ENCODE assay signal across 14 cellular contexts in the genomic region with DNA sequence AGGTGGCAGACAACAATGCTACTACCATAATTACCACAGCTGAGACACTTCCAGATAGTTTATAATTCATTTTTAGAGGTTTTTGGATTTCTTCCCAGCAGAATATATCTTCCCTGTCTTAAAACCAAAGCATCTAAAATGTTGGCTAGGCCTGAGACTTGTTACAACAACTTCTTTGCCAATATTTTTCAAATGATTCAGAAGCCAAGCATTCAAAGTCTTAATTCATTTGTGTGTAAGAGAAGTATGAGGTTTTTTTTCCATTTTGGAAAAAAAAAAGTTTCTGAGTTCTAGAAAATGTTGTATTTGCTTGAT. TPM values are rescaled to one million over a fixed set of nuclear protein-coding genes. Genes with fewer than 3 reads are reported as not detected.
A peak's percentile ranks its signal among the peaks of the same experiment; 100 is the strongest.
DNase-seq lines count a peak whose midpoint lies in the region; ATAC-seq and TF ChIP-seq lines count a peak whose summit lies in the region.
"Had no signal": no experiment of that assay in that cellular context is flagged by ENCODE, and none has a peak within 500 bp of the region (broad histone marks: within the 10 kb centered on the region; RNA-seq: fewer than 3 reads in every experiment).

No MANE protein-coding gene starts in this region.

- POLR2A ChIA-PET in BJ (lab: Charles Lee): no interaction called here

- TF ChIP-seq CTCF in BJ (IDR thresholded peaks at IDR 0.05; ENCODE audit: insufficient read depth, low read depth, low read length) (no peak), ascending aorta (IDR thresholded peaks at IDR 0.05) (no peak), foreskin fibroblast (IDR thresholded peaks at IDR 0.05; ENCODE audit: low read depth, low read length) (no peak), GM13977 (IDR thresholded peaks at IDR 0.05; ENCODE audit: extremely low read depth, insufficient read depth, missing control alignments) (no peak), GM20000 (IDR thresholded peaks at IDR 0.05; ENCODE audit: extremely low read depth, missing control alignments) (no peak)

- H3K27me3 ChIP-seq in BJ (ENCODE audit: control insufficient read depth, insufficient read depth, low read length) (0 out of 2 replicates have a peak, but pooled peaks cover 1% of the 10 kb centered on the region), ascending aorta (no peaks in the 10 kb centered on the region)

- no peaks in the 10 kb centered on the region for H3K9me3 ChIP-seq in ascending aorta

- intact Hi-C loops in ascending aorta (cut with DNase I): loop anchor here (5.0 kb wide), 1 partner anchor 483 kb away; the partner anchor contains the start of gene PTPRM
- intact Hi-C loops in sciatic nerve (cut with DNase I): no loop called here

- H3K27ac ChIP-seq in ascending aorta: peak overlapping the region; percentile 46 to 69

- H3K36me3 ChIP-seq in BJ (ENCODE audit: control insufficient read depth, insufficient read depth, low read length): no peaks in the 10 kb centered on the region
- H3K36me3 ChIP-seq in ascending aorta: no peaks in the 10 kb centered on the region

- DNase-seq in BJ (ENCODE audit: low read depth) (peak; percentile 82), ascending aorta (ENCODE audit: low spot score in 2 of 2) (no peak), foreskin fibroblast (peak; percentile 48 to 65), sciatic nerve (ENCODE audit: low spot score) (no peak), GM13977 (ENCODE audit: low spot score) (no peak), GM20000 (ENCODE audit: low spot score) (no peak)
- no peak for DNase-seq in activated CD8-positive, alpha-beta memory T cell treated with anti-CD3 and anti-CD28 coated beads, Interleukin-2, amount 50 U/mL, for 4 hours
- DNase-seq in activated CD4-positive, alpha-beta T cell treated with anti-CD3 and anti-CD28 coated beads, Interleukin-2, amount 50 U/mL, for 1 hour: no peak
- DNase-seq: CD4-positive, CD25-positive, alpha-beta regulatory T cell; NCI-H1092; NCI-H526 treated with DMSO at 0.1 percent for 48 hours; retina; SIG-M5 had no signal

- CTCF ChIA-PET in BJ (lab: Yijun Ruan, JAX): interaction anchor here (0.6 to 1.8 kb wide), 3 partner anchors 14 to 776 kb away, joined by 3 to 6 read pairs (median 3); no protein-coding TSS in a partner anchor

- in situ Hi-C loops in GM13977 (cut with MboI; ENCODE audit: low pct_unique_long_range_greater_than_20kb, low sequenced_read_pairs, unreplicated experiment): no loop called here

- peaks cover 0 to 12% of the 10 kb centered on the region in 2 donors for H3K4me1 ChIP-seq in ascending aorta

- ATAC-seq in sciatic nerve: peak; percentile 81
- ATAC-seq: activated T-helper 17 cell treated with anti-CD3 and anti-CD28 coated beads, Interleukin-2, amount 50 U/mL, for 72 hours had no signal

- H3K4me3 ChIP-seq in BJ (ENCODE audit: low read depth, low read length) (no peak overlapping the region), ascending aorta (no peak overlapping the region), foreskin fibroblast (ENCODE audit: low read depth in 1 of 2, low read length in 2 of 2) (no peak overlapping the region)

RNA-seq across cellular contexts. Expression of gene LAMA1, which starts 32.9 kb away (rescaled TPM):
- polyA plus RNA-seq in BJ (2011; rRNA removed): 3.2 and 3.4 TPM in 2 replicates
- polyA minus RNA-seq in BJ (2011; rRNA and poly(A)+ RNA removed): 3.9 and 5.4 TPM in 2 replicates
- total RNA-seq in ascending aorta (not detected), sciatic nerve (2.0 TPM)
- total RNA-seq: activated T-helper 17 cell treated with anti-CD3 and anti-CD28 coated beads, Interleukin-2, amount 50 U/mL, for 72 hours; CD4-positive, CD25-positive, alpha-beta regulatory T cell had no signal
- polyA plus RNA-seq: CD4-positive, CD25-positive, alpha-beta regulatory T cell had no signal

Comparison
In these comparisons a context has a peak if more than half of its experiments do, and no peak if none do; other contexts are left out.
1. DNase-seq: peak in BJ (single experiment) and foreskin fibroblast (2 of 2); none in ascending aorta (0 of 2), sciatic nerve (single experiment), GM13977 (single experiment), activated CD8-positive, alpha-beta memory T cell treated with anti-CD3 and anti-CD28 coated beads, Interleukin-2, amount 50 U/mL, for 4 hours (single experiment), GM20000 (single experiment) and activated CD4-positive, alpha-beta T cell treated with anti-CD3 and anti-CD28 coated beads, Interleukin-2, amount 50 U/mL, for 1 hour (single experiment).